In genomic region chr13:33194820-33195692, GRCh38 we compare ENCODE assay signal across 8 cellular contexts.
DNase-seq lines count a peak whose midpoint lies in the region; ATAC-seq and TF ChIP-seq lines count a peak whose summit lies in the region.

No MANE protein-coding gene starts in this region.

- H2BK120ac ChIP-seq in mesendoderm (ENCODE audit: low read depth, low read length) = no peak overlapping the region

- H2BK15ac ChIP-seq in mesendoderm (replicated peaks; ENCODE audit: low read depth) = no peak overlapping the region

- H3K4ac ChIP-seq in mesendoderm (ENCODE audit: low read depth, low read length) = no peak overlapping the region

- H4K8ac ChIP-seq in mesendoderm (ENCODE audit: low read depth, low read length) = no peak overlapping the region

- no peak overlapping the region for H3K9ac ChIP-seq in mesendoderm (ENCODE audit: low read length)

- H3K79me2 ChIP-seq in mesendoderm (ENCODE audit: control insufficient read depth, insufficient read depth, low read length) = no peaks in the 10 kb centered on the region

- no peaks in the 10 kb centered on the region for H3K79me1 ChIP-seq in mesendoderm (ENCODE audit: low read length)

- H3K4me1 ChIP-seq in adrenal gland (replicated peaks in 1 of 2) (peaks cover 30 to 72% of the 10 kb centered on the region in 2 donors), mesendoderm (ENCODE audit: control insufficient read depth, low read depth, low read length) (peaks cover 6% of the 10 kb centered on the region)

- H3K36me3 ChIP-seq in adrenal gland (replicated peaks in 1 of 2) (no peaks in the 10 kb centered on the region), mesendoderm (ENCODE audit: control insufficient read depth, insufficient read depth, low read length) (no peaks in the 10 kb centered on the region), H7 (replicated peaks; ENCODE audit: control insufficient read depth, insufficient read depth, low read length) (no peaks in the 10 kb centered on the region)

- no peak overlapping the region for H3K56ac ChIP-seq in mesendoderm (ENCODE audit: low read length)

- intact Hi-C loops in activated CD4-positive, alpha-beta T cell treated with anti-CD3 and anti-CD28 coated beads, Interleukin-2, amount 10 ng/mL, durations not matched to agents 24 days and 14 days (cut with micrococcal nuclease) = no loop called here
- intact Hi-C loops in adrenal gland (cut with DNase I) = no loop called here

- 61 to 76% (median 70%) methylated on average over 8 of the region's 8 CpGs for WGBS in adrenal gland, 4 donors
- WGBS in mesendoderm (ENCODE audit: extremely low coverage, insufficient coverage, low lambda C conversion rate) = no CpG with 5 or more reads among the region's 8 CpGs

- H3K27ac Mint-ChIP-seq in activated CD4-positive, alpha-beta T cell treated with anti-CD3 and anti-CD28 coated beads, Interleukin-2, amount 10 ng/mL, durations not matched to agents 24 days and 14 days = peak overlapping the region; percentile 64

- no peak overlapping the region for H3K4me3 Mint-ChIP-seq in activated CD4-positive, alpha-beta T cell treated with anti-CD3 and anti-CD28 coated beads, Interleukin-2, amount 10 ng/mL, durations not matched to agents 24 days and 14 days

- H3K27ac ChIP-seq in adrenal gland (peak overlapping the region in 4 of 5 donors; percentile 4 to 72 (median 30)), mesendoderm (ENCODE audit: low read depth, low read length) (no peak overlapping the region)

- no peak overlapping the region for H2AK5ac ChIP-seq in mesendoderm (ENCODE audit: low read length)

- no peaks in the 10 kb centered on the region for H3K9me3 ChIP-seq in adrenal gland (replicated peaks in 1 of 3)

- peaks cover 4% of the 10 kb centered on the region for H3K36me3 Mint-ChIP-seq in activated CD4-positive, alpha-beta T cell treated with anti-CD3 and anti-CD28 coated beads, Interleukin-2, amount 10 ng/mL, durations not matched to agents 24 days and 14 days (ENCODE audit: low read depth)

- H3K27me3 ChIP-seq in adrenal gland = no peaks in the 10 kb centered on the region
- no peaks in the 10 kb centered on the region for H3K27me3 ChIP-seq in mesendoderm (ENCODE audit: insufficient read depth, low read length, poor library complexity)
- H3K27me3 ChIP-seq in H7 (ENCODE audit: control insufficient read depth, insufficient read depth, low read length) = no peaks in the 10 kb centered on the region

- no peak overlapping the region for H3K23ac ChIP-seq in mesendoderm (ENCODE audit: low read length)

- no peak overlapping the region for H3K4me3 ChIP-seq in adrenal gland
- H3K4me3 ChIP-seq in mesendoderm (ENCODE audit: low read length) = no peak overlapping the region
- no peak overlapping the region for H3K4me3 ChIP-seq in H7 (ENCODE audit: insufficient read depth, low read depth, low read length)

- H4K5ac ChIP-seq in mesendoderm (ENCODE audit: low read length) = no peak overlapping the region

- no peak overlapping the region for H3K4me2 ChIP-seq in mesendoderm (ENCODE audit: low read length)

- no peaks in the 10 kb centered on the region for H3K9me3 Mint-ChIP-seq in activated CD4-positive, alpha-beta T cell treated with anti-CD3 and anti-CD28 coated beads, Interleukin-2, amount 10 ng/mL, durations not matched to agents 24 days and 14 days

- H3K18ac ChIP-seq in mesendoderm (ENCODE audit: low read length) = peak overlapping the region; percentile 41

- TF ChIP-seq POLR2A in adrenal gland (IDR thresholded peaks at IDR 0.05) = no peak

- TF ChIP-seq CTCF in adrenal gland (IDR thresholded peaks at IDR 0.05) = no peak

- DNase-seq in activated CD4-positive, alpha-beta T cell treated with anti-CD3 and anti-CD28 coated beads, Interleukin-2, amount 10 ng/mL, durations not matched to agents 24 days and 14 days = no peak
- DNase-seq in activated CD4-positive, alpha-beta T cell treated with anti-CD3 and anti-CD28 coated beads for 4 hours = no peak
- DNase-seq in adrenal gland (peak in 2 of 7 donors; percentile 27 to 35), mesendoderm (no peak), H7 (no peak), DMS114 treated with DMSO at 0.1 percent for 48 hours (lab: John Stamatoyannopoulos, UW; ENCODE audit: unreplicated experiment) (no peak), medulla oblongata (ENCODE audit: extremely low spot score) (no peak)

- H2BK5ac ChIP-seq in mesendoderm (ENCODE audit: low read length) = no peak overlapping the region

- no peaks in the 10 kb centered on the region for H3K27me3 Mint-ChIP-seq in activated CD4-positive, alpha-beta T cell treated with anti-CD3 and anti-CD28 coated beads, Interleukin-2, amount 10 ng/mL, durations not matched to agents 24 days and 14 days

- ATAC-seq in HG03066 (IDR thresholded peaks at IDR 0.05; ENCODE audit: low read depth, unreplicated experiment) = peak; percentile 78

- peaks cover 19% of the 10 kb centered on the region for H3K4me1 Mint-ChIP-seq in activated CD4-positive, alpha-beta T cell treated with anti-CD3 and anti-CD28 coated beads, Interleukin-2, amount 10 ng/mL, durations not matched to agents 24 days and 14 days
